ENCODE assay signal across 15 cellular contexts in genomic region chr4:76435689-76436176, GRCh38. TPM values are rescaled to one million over a fixed set of nuclear protein-coding genes. Genes with fewer than 3 reads are reported as not detected.
A peak's percentile ranks its signal among the peaks of the same experiment; 100 is the strongest.
DNase-seq lines count a peak whose midpoint lies in the region; ATAC-seq and TF ChIP-seq lines count a peak whose summit lies in the region.
"Had no signal": no experiment of that assay in that cellular context is flagged by ENCODE, and none has a peak within 500 bp of the region (broad histone marks: within the 10 kb centered on the region; RNA-seq: fewer than 3 reads in every experiment).

No MANE protein-coding gene starts in this region.

- peaks cover 0 to 10% of the 10 kb centered on the region in 2 donors for H3K36me3 Mint-ChIP-seq in activated naive CD4-positive, alpha-beta T cell treated with anti-CD3 and anti-CD28 coated beads, Interleukin-2, amount 50 U/mL, for 72 hours
- H3K36me3 Mint-ChIP-seq: CD4-positive, alpha-beta memory T cell had no signal

- peak; percentile 34 for ATAC-seq in sciatic nerve
- no peak for ATAC-seq in activated naive CD4-positive, alpha-beta T cell treated with anti-CD3 and anti-CD28 coated beads, Interleukin-2, amount 50 U/mL, for 72 hours
- ATAC-seq: activated CD8-positive, alpha-beta T cell treated with anti-CD3 and anti-CD28 coated beads, Interleukin-2, amount 10 ng/mL, durations not matched to agents 7 days and 5 days had no signal

- no peaks in the 10 kb centered on the region for H3K9me3 ChIP-seq in breast epithelium
- H3K9me3 ChIP-seq in iPS-18a (ENCODE audit: control insufficient read depth, low read depth, low read length): no peaks in the 10 kb centered on the region

- intact Hi-C loops in breast epithelium (cut with DNase I; ENCODE audit: low total_unique reads) (loop anchor here (10.0 kb wide), 1 partner anchor 59 kb away; no protein-coding TSS in a partner anchor), sciatic nerve (cut with DNase I) (no loop called here)

- peak overlapping the region; percentile 74 for H3K9ac ChIP-seq in iPS-18a (ENCODE audit: low read length)

- no peaks in the 10 kb centered on the region for H3K36me3 ChIP-seq in breast epithelium
- H3K36me3 ChIP-seq in iPS-18a (ENCODE audit: control insufficient read depth, low read depth, low read length): no peaks in the 10 kb centered on the region

- TF ChIP-seq CTCF in breast epithelium (IDR thresholded peaks at IDR 0.05): no peak

- H3K4me3 ChIP-seq in GM08714 (ENCODE audit: low read length) (peak overlapping the region; percentile 10; the same call in 1 of the 2 replicates), breast epithelium (peak overlapping the region; percentile 24 to 51 (median 36)), iPS-18a (ENCODE audit: low read length) (peak overlapping the region; percentile 59)

- no peak for TF ChIP-seq POLR2A in breast epithelium (IDR thresholded peaks at IDR 0.05)

- DNase-seq in breast epithelium (ENCODE audit: low spot score in 2 of 2) (no peak), sciatic nerve (ENCODE audit: low spot score) (no peak), NCI-H82 treated with DMSO at 0.1 percent for 48 hours (lab: John Stamatoyannopoulos, UW; ENCODE audit: unreplicated experiment) (no peak), amygdala (lab: John Stamatoyannopoulos, UW) (no peak)
- no peak for DNase-seq in activated naive CD4-positive, alpha-beta T cell treated with anti-CD3 and anti-CD28 coated beads, Interleukin-2, amount 50 U/mL, for 72 hours (ENCODE audit: low spot score in 2 of 2)
- no peak for DNase-seq in stimulated activated naive CD4-positive, alpha-beta T cell (lab: John Stamatoyannopoulos, UW)
- DNase-seq: activated CD8-positive, alpha-beta T cell treated with anti-CD3 and anti-CD28 coated beads, Interleukin-2, amount 10 ng/mL, durations not matched to agents 7 days and 5 days; amniotic stem cell; CD4-positive, alpha-beta memory T cell; NCI-H446 treated with DMSO at 0.1 percent for 48 hours; nucleus accumbens had no signal

- no peak overlapping the region for H3K27ac Mint-ChIP-seq in activated naive CD4-positive, alpha-beta T cell treated with anti-CD3 and anti-CD28 coated beads, Interleukin-2, amount 50 U/mL, for 72 hours
- H3K27ac Mint-ChIP-seq: activated CD8-positive, alpha-beta T cell treated with anti-CD3 and anti-CD28 coated beads, Interleukin-2, amount 10 ng/mL, durations not matched to agents 7 days and 5 days; CD4-positive, alpha-beta memory T cell had no signal

- H3K27ac ChIP-seq in breast epithelium (peak overlapping the region; percentile 65 to 66), iPS-18a (ENCODE audit: low read length) (peak overlapping the region; percentile 78)

- H3K9me3 Mint-ChIP-seq in activated naive CD4-positive, alpha-beta T cell treated with anti-CD3 and anti-CD28 coated beads, Interleukin-2, amount 50 U/mL, for 72 hours: peaks cover 0 to 4% of the 10 kb centered on the region in 2 donors

- no peaks in the 10 kb centered on the region for H3K4me1 ChIP-seq in breast epithelium
- H3K4me1 ChIP-seq in iPS-18a (ENCODE audit: control insufficient read depth, low read depth, low read length): peaks cover 39% of the 10 kb centered on the region

- H3K27me3 ChIP-seq in breast epithelium (no peaks in the 10 kb centered on the region), iPS-18a (ENCODE audit: control insufficient read depth, insufficient read depth, low read length) (no peaks in the 10 kb centered on the region)

RNA-seq across cellular contexts. Expression of gene SHROOM3, which starts 0.7 kb away (rescaled TPM):
- total RNA-seq in breast epithelium: 100 to 1,000 TPM in 2 of 3 donors, under 1 TPM in 1; 0.32 to 145 (median 100) TPM
- total RNA-seq in sciatic nerve: 46.2 TPM
- under 1 TPM; 0.20 to 0.21 TPM for total RNA-seq in activated naive CD4-positive, alpha-beta T cell treated with anti-CD3 and anti-CD28 coated beads, Interleukin-2, amount 50 U/mL, for 72 hours
- total RNA-seq: activated CD8-positive, alpha-beta T cell treated with anti-CD3 and anti-CD28 coated beads, Interleukin-2, amount 10 ng/mL, durations not matched to agents 7 days and 5 days; CD4-positive, alpha-beta memory T cell had no signal

RNA-seq across cellular contexts. Expression of gene CCDC158, which starts 14.8 kb away (rescaled TPM):
- total RNA-seq in breast epithelium (1 to 10 TPM; 1.3 to 5.4 (median 4.3) TPM), sciatic nerve (1.9 TPM)
- total RNA-seq in activated naive CD4-positive, alpha-beta T cell treated with anti-CD3 and anti-CD28 coated beads, Interleukin-2, amount 50 U/mL, for 72 hours: not detected
- total RNA-seq: activated CD8-positive, alpha-beta T cell treated with anti-CD3 and anti-CD28 coated beads, Interleukin-2, amount 10 ng/mL, durations not matched to agents 7 days and 5 days; CD4-positive, alpha-beta memory T cell; glomerular endothelial cell; LHCN-M2 had no signal
